12 cellular contexts compared by ENCODE assay signal in genomic region chr2:207394203-207394741, GRCh38.
DNase-seq lines count a peak whose midpoint lies in the region; ATAC-seq, FAIRE-seq and TF ChIP-seq lines count a peak whose summit lies in the region.
"Had no signal": no experiment of that assay in that cellular context is flagged by ENCODE, and none has a peak within 500 bp of the region (broad histone marks: within the 10 kb centered on the region; RNA-seq: fewer than 3 reads in every experiment).

No MANE protein-coding gene starts in this region.

- peaks cover 7% of the 10 kb centered on the region in 2 donors for H3K36me3 Mint-ChIP-seq in activated T-cell treated with anti-CD3 and anti-CD28 coated beads, Interleukin-2, amount 50 U/mL, for 72 hours (ENCODE audit: insufficient read depth in 2 of 2)
- peaks cover 7% of the 10 kb centered on the region for H3K36me3 Mint-ChIP-seq in activated CD4-positive, alpha-beta memory T cell treated with anti-CD3 and anti-CD28 coated beads, Interleukin-2, amount 10 ng/mL, durations not matched to agents 7 days and 5 days (ENCODE audit: low read depth)
- H3K36me3 Mint-ChIP-seq: activated naive CD8-positive, alpha-beta T cell treated with anti-CD3 and anti-CD28 coated beads for 36 hours had no signal

- H3K27ac Mint-ChIP-seq in activated T-cell treated with anti-CD3 and anti-CD28 coated beads, Interleukin-2, amount 50 U/mL, for 72 hours: peak overlapping the region; percentile 90
- H3K27ac Mint-ChIP-seq in activated CD4-positive, alpha-beta memory T cell treated with anti-CD3 and anti-CD28 coated beads, Interleukin-2, amount 10 ng/mL, durations not matched to agents 7 days and 5 days: peak overlapping the region; percentile 59
- H3K27ac Mint-ChIP-seq: activated naive CD8-positive, alpha-beta T cell treated with anti-CD3 and anti-CD28 coated beads for 36 hours had no signal

- WGBS in stomach, 5 donors: 75 to 88% (median 83%) methylated on average over 3 of the region's 3 CpGs

- TF ChIP-seq CTCF in foreskin keratinocyte (conservative IDR thresholded peaks at IDR 0.05) (no peak), vagina (IDR thresholded peaks at IDR 0.05) (no peak), kidney (IDR thresholded peaks at IDR 0.05; ENCODE audit: borderline replicate concordance, extremely low read depth, insufficient read depth) (no peak), stomach (IDR thresholded peaks at IDR 0.05) (no peak)

- no peaks in the 10 kb centered on the region for H3K9me3 ChIP-seq in vagina
- H3K9me3 ChIP-seq in kidney (ENCODE audit: control insufficient read depth in 1 of 2, low read length in 2 of 2): no peaks in the 10 kb centered on the region
- H3K9me3 ChIP-seq in stomach: no peaks in the 10 kb centered on the region
- H3K9me3 ChIP-seq: upper lobe of right lung had no signal

- H3K27ac ChIP-seq in foreskin keratinocyte: peak overlapping the region; percentile 95
- H3K27ac ChIP-seq in vagina: peak overlapping the region; percentile 27
- H3K27ac ChIP-seq in kidney (ENCODE audit: low read depth in 2 of 2, low read length in 2 of 2): no peak overlapping the region
- no peak overlapping the region for H3K27ac ChIP-seq in stomach
- H3K27ac ChIP-seq: upper lobe of right lung had no signal

- CTCF ChIA-PET in activated CD4-positive, alpha-beta memory T cell treated with anti-CD3 and anti-CD28 coated beads, Interleukin-2, amount 10 ng/mL, durations not matched to agents 7 days and 5 days (lab: Charles Lee): no interaction called here

- no peak for TF ChIP-seq EP300 in stomach (IDR thresholded peaks at IDR 0.05)

- peaks cover 5% of the 10 kb centered on the region for H3K27me3 Mint-ChIP-seq in activated T-cell treated with anti-CD3 and anti-CD28 coated beads, Interleukin-2, amount 50 U/mL, for 72 hours (ENCODE audit: low read depth)
- H3K27me3 Mint-ChIP-seq in activated CD4-positive, alpha-beta memory T cell treated with anti-CD3 and anti-CD28 coated beads, Interleukin-2, amount 10 ng/mL, durations not matched to agents 7 days and 5 days: peaks cover 2% of the 10 kb centered on the region

- H3K4me1 ChIP-seq in foreskin keratinocyte (peaks cover 27% of the 10 kb centered on the region), vagina (no peaks in the 10 kb centered on the region), kidney (ENCODE audit: control insufficient read depth in 1 of 2, insufficient read depth in 1 of 2, low read depth in 1 of 2, low read length in 2 of 2) (no peaks in the 10 kb centered on the region), stomach (no peaks in the 10 kb centered on the region)
- H3K4me1 ChIP-seq: upper lobe of right lung had no signal

- POLR2A ChIA-PET in activated CD4-positive, alpha-beta memory T cell treated with anti-CD3 and anti-CD28 coated beads, Interleukin-2, amount 10 ng/mL, durations not matched to agents 7 days and 5 days (lab: Charles Lee): no interaction called here

- no peak overlapping the region for H3K4me3 Mint-ChIP-seq in activated T-cell treated with anti-CD3 and anti-CD28 coated beads, Interleukin-2, amount 50 U/mL, for 72 hours
- no peak overlapping the region for H3K4me3 Mint-ChIP-seq in activated CD4-positive, alpha-beta memory T cell treated with anti-CD3 and anti-CD28 coated beads, Interleukin-2, amount 10 ng/mL, durations not matched to agents 7 days and 5 days
- H3K4me3 Mint-ChIP-seq: activated naive CD8-positive, alpha-beta T cell treated with anti-CD3 and anti-CD28 coated beads for 36 hours had no signal

- no peak overlapping the region for H3K9ac ChIP-seq in kidney (ENCODE audit: low read length in 2 of 2)

- no peak for DNase-seq in activated T-cell treated with anti-CD3 and anti-CD28 coated beads, Interleukin-2, amount 50 U/mL, for 72 hours
- no peak for DNase-seq in activated T-cell treated with anti-CD3 and anti-CD28 coated beads for 4 hours
- DNase-seq in activated CD4-positive, alpha-beta memory T cell treated with anti-CD3 and anti-CD28 coated beads, Interleukin-2, amount 10 ng/mL, durations not matched to agents 7 days and 5 days: no peak
- DNase-seq in foreskin keratinocyte: peak; percentile 80 to 90
- DNase-seq in vagina (ENCODE audit: extremely low spot score in 2 of 2): no peak
- DNase-seq in kidney: no peak
- DNase-seq in H7: no peak
- DNase-seq in stomach: no peak
- DNase-seq: activated naive CD8-positive, alpha-beta T cell treated with anti-CD3 and anti-CD28 coated beads for 36 hours; cortex of kidney; Kasumi-1; upper lobe of right lung had no signal

- H3K9me3 Mint-ChIP-seq in activated T-cell treated with anti-CD3 and anti-CD28 coated beads, Interleukin-2, amount 50 U/mL, for 72 hours: peaks cover 6 to 9% of the 10 kb centered on the region in 2 donors
- H3K9me3 Mint-ChIP-seq in activated CD4-positive, alpha-beta memory T cell treated with anti-CD3 and anti-CD28 coated beads, Interleukin-2, amount 10 ng/mL, durations not matched to agents 7 days and 5 days: peaks cover 7% of the 10 kb centered on the region

- H3K4me1 Mint-ChIP-seq in activated T-cell treated with anti-CD3 and anti-CD28 coated beads, Interleukin-2, amount 50 U/mL, for 72 hours (ENCODE audit: low read depth): peaks cover 20% of the 10 kb centered on the region
- peaks cover 12% of the 10 kb centered on the region for H3K4me1 Mint-ChIP-seq in activated CD4-positive, alpha-beta memory T cell treated with anti-CD3 and anti-CD28 coated beads, Interleukin-2, amount 10 ng/mL, durations not matched to agents 7 days and 5 days
- H3K4me1 Mint-ChIP-seq: activated naive CD8-positive, alpha-beta T cell treated with anti-CD3 and anti-CD28 coated beads for 36 hours had no signal

- intact Hi-C loops in vagina (cut with DNase I): no loop called here
- intact Hi-C loops in kidney (cut with DNase I): no loop called here
- intact Hi-C loops in stomach (cut with DNase I; ENCODE audit: low total_unique reads): no loop called here

- no peak for FAIRE-seq in kidney (lab: Jason Lieb, UNC)

- H3K36me3 ChIP-seq in vagina (no peaks in the 10 kb centered on the region), kidney (ENCODE audit: control insufficient read depth in 1 of 2, insufficient read depth in 2 of 2, low read length in 2 of 2) (no peaks in the 10 kb centered on the region), H7 (replicated peaks; ENCODE audit: control insufficient read depth, insufficient read depth, low read length) (no peaks in the 10 kb centered on the region), stomach (no peaks in the 10 kb centered on the region)
- H3K36me3 ChIP-seq: upper lobe of right lung had no signal

- TF ChIP-seq POLR2A in vagina (IDR thresholded peaks at IDR 0.05) (no peak), stomach (IDR thresholded peaks at IDR 0.05) (no peak)

- H3K27me3 ChIP-seq in foreskin keratinocyte (no peaks in the 10 kb centered on the region), vagina (no peaks in the 10 kb centered on the region), H7 (ENCODE audit: control insufficient read depth, insufficient read depth, low read length) (no peaks in the 10 kb centered on the region), stomach (no peaks in the 10 kb centered on the region)
- H3K27me3 ChIP-seq: upper lobe of right lung had no signal

- H3K4me3 ChIP-seq in vagina: no peak overlapping the region
- no peak overlapping the region for H3K4me3 ChIP-seq in kidney (ENCODE audit: low read length in 2 of 2)
- no peak overlapping the region for H3K4me3 ChIP-seq in H7 (ENCODE audit: insufficient read depth, low read depth, low read length)
- H3K4me3 ChIP-seq in stomach: no peak overlapping the region
- H3K4me3 ChIP-seq: upper lobe of right lung had no signal

- peak; percentile 8 to 17 for ATAC-seq in activated T-cell treated with anti-CD3 and anti-CD28 coated beads, Interleukin-2, amount 50 U/mL, for 72 hours (replicated peaks in 1 of 2)
- peak; percentile 41 for ATAC-seq in foreskin keratinocyte
- ATAC-seq: upper lobe of right lung had no signal

Comparison
In these comparisons a context has a peak if more than half of its experiments do, and no peak if none do; other contexts are left out.
1. DNase-seq: peak in foreskin keratinocyte (2 of 2); none in activated T-cell treated with anti-CD3 and anti-CD28 coated beads, Interleukin-2, amount 50 U/mL, for 72 hours (0 of 2), activated T-cell treated with anti-CD3 and anti-CD28 coated beads for 4 hours (single experiment), activated CD4-positive, alpha-beta memory T cell treated with anti-CD3 and anti-CD28 coated beads, Interleukin-2, amount 10 ng/mL, durations not matched to agents 7 days and 5 days (single experiment), vagina (0 of 2), kidney (single experiment), H7 (single experiment) and stomach (single experiment).
2. H3K27ac ChIP-seq: peak in foreskin keratinocyte (single experiment) and vagina (single experiment); none in kidney (0 of 2) and stomach (0 of 5).